Comparison of ENCODE assay signal across 1 cellular context in genomic region chr17:42294469-42295398, GRCh38.
TF ChIP-seq lines count a peak whose summit lies in the region.

No MANE protein-coding gene starts in this region.

TF ChIP-seq in K562, 482 proteins besides CTCF, POLR2A, EP300 and RAD21:
- no peak for TF ChIP-seq ZNF830 (CRISPR knock-in tag; IDR thresholded peaks at IDR 0.05)
- TF ChIP-seq RBFOX2 (IDR thresholded peaks at IDR 0.05; ENCODE audit: low read depth, low read length) = 0 out of 2 replicates have a peak, but pooled peaks have one; percentile 4
- TF ChIP-seq ZNF696 (CRISPR knock-in tag; conservative IDR thresholded peaks at IDR 0.05) = no peak
- no peak for TF ChIP-seq ZBTB33 (CRISPR knock-in tag; IDR thresholded peaks at IDR 0.05)
- no peak for TF ChIP-seq KLF6 (CRISPR knock-in tag; IDR thresholded peaks at IDR 0.05; ENCODE audit: borderline replicate concordance)
- no peak for TF ChIP-seq HINFP (tag; conservative IDR thresholded peaks at IDR 0.05; ENCODE audit: low read depth)
- peak; percentile 30 for TF ChIP-seq C11orf30 (IDR thresholded peaks at IDR 0.05; ENCODE audit: low read depth)
- TF ChIP-seq SUPT5H (IDR thresholded peaks at IDR 0.05) = peak; percentile 11; the same call in 1 of the 2 replicates
- peak; percentile 65 for TF ChIP-seq ZNF316 (IDR thresholded peaks at IDR 0.05)
